In genomic region chr2:118823666-118824065, GRCh38 we compare ENCODE assay signal across 1 cellular context.
TF ChIP-seq lines count a peak whose summit lies in the region.

No MANE protein-coding gene starts in this region.

TF ChIP-seq in GM23338, 12 proteins besides CTCF, POLR2A, EP300 and RAD21 (continued from another document):
- no peak for TF ChIP-seq REST (IDR thresholded peaks at IDR 0.05; ENCODE audit: unreplicated experiment)
- no peak for TF ChIP-seq EZH2phosphoT487 (IDR thresholded peaks at IDR 0.05; ENCODE audit: unreplicated experiment)
- no peak for TF ChIP-seq POLR2AphosphoS5 (IDR thresholded peaks at IDR 0.05; ENCODE audit: low read depth)
- TF ChIP-seq ZNF462 (CRISPR knock-in tag; IDR thresholded peaks at IDR 0.05) = no peak
